ENCODE assay signal across 16 cellular contexts in the genomic region with DNA sequence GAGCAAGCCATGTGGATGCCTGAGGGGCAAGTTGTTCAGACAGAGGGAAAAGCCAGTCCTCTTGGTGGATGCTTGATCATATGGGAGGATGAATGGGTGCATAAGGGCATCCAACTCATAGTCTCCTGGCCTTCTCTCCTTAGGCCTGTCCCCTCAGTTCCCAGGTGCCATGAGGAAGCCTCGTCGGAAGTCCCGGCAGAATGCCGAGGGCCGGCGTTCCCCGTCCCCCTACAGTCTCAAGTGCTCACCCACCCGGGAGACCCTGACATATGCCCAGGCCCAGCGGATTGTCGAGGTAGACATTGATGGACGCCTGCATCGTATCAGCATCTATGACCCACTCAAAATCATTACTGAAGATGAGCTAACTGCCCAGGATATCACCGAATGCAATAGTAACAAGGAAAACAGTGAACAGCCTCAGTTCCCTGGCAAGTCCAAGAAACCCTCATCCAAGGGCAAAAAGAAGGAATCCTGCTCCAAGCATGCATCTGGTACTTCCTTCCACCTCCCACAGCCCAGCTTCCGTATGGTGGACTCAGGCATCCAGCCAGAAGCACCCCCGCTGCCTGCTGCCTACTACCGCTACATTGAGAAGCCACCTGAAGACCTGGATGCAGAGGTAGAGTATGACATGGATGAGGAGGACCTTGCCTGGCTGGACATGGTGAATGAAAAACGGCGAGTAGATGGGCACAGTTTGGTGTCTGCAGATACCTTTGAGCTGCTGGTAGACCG. TPM values are rescaled to one million over a fixed set of nuclear protein-coding genes. Genes with fewer than 3 reads are reported as not detected.
DNase-seq lines count a peak whose midpoint lies in the region; ATAC-seq and TF ChIP-seq lines count a peak whose summit lies in the region.
"Had no signal": no experiment of that assay in that cellular context is flagged by ENCODE, and none has a peak within 500 bp of the region (broad histone marks: within the 10 kb centered on the region; RNA-seq: fewer than 3 reads in every experiment).

No MANE protein-coding gene starts in this region.

- H2BK5ac ChIP-seq in trophoblast cell (ENCODE audit: low read depth, low read length, poor library complexity) = no peak overlapping the region

- no peak overlapping the region for H2AFZ ChIP-seq in trophoblast cell (ENCODE audit: insufficient read depth, low read length, poor library complexity)
- H2AFZ ChIP-seq: GM23248 had no signal

- WGBS in trophoblast cell (ENCODE audit: extremely low coverage, insufficient coverage, insufficient read length) = no CpG with 5 or more reads among the region's 19 CpGs

- peaks cover 4 to 16% of the 10 kb centered on the region in 2 experiments for H3K4me1 ChIP-seq in trophoblast cell (ENCODE audit: control insufficient read depth in 1 of 2, insufficient read depth in 2 of 2, low read length in 2 of 2)
- H3K4me1 ChIP-seq: Caco-2 had no signal

- intact Hi-C loops in CD4-positive, alpha-beta T cell (cut with DNase I, micrococcal nuclease) = no loop called here

- POLR2A ChIA-PET in CD4-positive, alpha-beta T cell (lab: Charles Lee) = no interaction called here

- H3K4me1 Mint-ChIP-seq in CD4-positive, alpha-beta T cell (ENCODE audit: low read depth) = peaks cover 90% of the 10 kb centered on the region
- peaks cover 28% of the 10 kb centered on the region for H3K4me1 Mint-ChIP-seq in endothelial cell (ENCODE audit: unreplicated experiment)
- H3K4me1 Mint-ChIP-seq in activated T-cell treated with anti-CD3 and anti-CD28 coated beads, Interleukin-2, amount 50 U/mL, for 72 hours (ENCODE audit: low read depth) = peaks cover 65% of the 10 kb centered on the region

- no peaks in the 10 kb centered on the region for H3K9me3 Mint-ChIP-seq in CD4-positive, alpha-beta T cell
- no peaks in the 10 kb centered on the region for H3K9me3 Mint-ChIP-seq in endothelial cell (ENCODE audit: unreplicated experiment)
- peaks cover 0 to 2% of the 10 kb centered on the region in 2 donors for H3K9me3 Mint-ChIP-seq in activated T-cell treated with anti-CD3 and anti-CD28 coated beads, Interleukin-2, amount 50 U/mL, for 72 hours

- no peak for TF ChIP-seq CTCF in CD4-positive, alpha-beta T cell (IDR thresholded peaks at IDR 0.05)
- TF ChIP-seq CTCF in endothelial cell (IDR thresholded peaks at IDR 0.05; ENCODE audit: unreplicated experiment) = no peak

- H3K27ac Mint-ChIP-seq in CD4-positive, alpha-beta T cell = no peak overlapping the region
- no peak overlapping the region for H3K27ac Mint-ChIP-seq in endothelial cell (ENCODE audit: unreplicated experiment)
- H3K27ac Mint-ChIP-seq in activated T-cell treated with anti-CD3 and anti-CD28 coated beads, Interleukin-2, amount 50 U/mL, for 72 hours = no peak overlapping the region
- H3K27ac Mint-ChIP-seq: B cell had no signal

- H3K79me1 ChIP-seq in trophoblast cell (ENCODE audit: low read length) = peaks cover 11% of the 10 kb centered on the region

- H3K4ac ChIP-seq in trophoblast cell (ENCODE audit: low read depth, low read length) = peak overlapping the region; percentile 44

- no peak overlapping the region for H3K4me2 ChIP-seq in trophoblast cell (ENCODE audit: low read length)

- H3K4me3 ChIP-seq in H7 (ENCODE audit: insufficient read depth, low read depth, low read length) (no peak overlapping the region), trophoblast cell (ENCODE audit: low read depth, low read length) (peak overlapping the region; percentile 26)
- H3K4me3 ChIP-seq: GM23248, K562 had no signal

- H3K9ac ChIP-seq in trophoblast cell (ENCODE audit: low read length) = no peak overlapping the region
- H3K9ac ChIP-seq: GM23248 had no signal

- H3K23ac ChIP-seq in trophoblast cell (ENCODE audit: low read length) = no peak overlapping the region

- H2AK5ac ChIP-seq in trophoblast cell (ENCODE audit: low read length) = no peak overlapping the region

- H2BK12ac ChIP-seq in trophoblast cell (ENCODE audit: low read length) = no peak overlapping the region

- no peak overlapping the region for H4K12ac ChIP-seq in trophoblast cell (ENCODE audit: low read depth, low read length)

- H3K36me3 ChIP-seq in H7 (replicated peaks; ENCODE audit: control insufficient read depth, insufficient read depth, low read length) (peaks cover 28% of the 10 kb centered on the region), trophoblast cell (ENCODE audit: control insufficient read depth in 1 of 2, insufficient read depth in 2 of 2, low read length in 2 of 2) (peaks cover 27 to 50% of the 10 kb centered on the region in 2 experiments)

- no peak overlapping the region for H3K18ac ChIP-seq in trophoblast cell (ENCODE audit: low read length)

- no peaks in the 10 kb centered on the region for H3K27me3 ChIP-seq in CD4-positive, alpha-beta T cell (ENCODE audit: control insufficient read depth, insufficient read depth, low read length)
- H3K27me3 ChIP-seq in H7 (ENCODE audit: control insufficient read depth, insufficient read depth, low read length) (no peaks in the 10 kb centered on the region), trophoblast cell (ENCODE audit: insufficient read depth, low read length) (no peaks in the 10 kb centered on the region)

- no peaks in the 10 kb centered on the region for H3K9me3 ChIP-seq in CD4-positive, alpha-beta T cell (ENCODE audit: control insufficient read depth, low read length)
- H3K9me3 ChIP-seq in trophoblast cell (ENCODE audit: insufficient read depth, low read depth, low read length) = no peaks in the 10 kb centered on the region
- H3K9me3 ChIP-seq: Caco-2 had no signal

- H3K79me2 ChIP-seq in trophoblast cell (ENCODE audit: control insufficient read depth, insufficient read depth, low read length, poor library complexity) = peaks cover 9% of the 10 kb centered on the region

- H3K27me3 Mint-ChIP-seq in CD4-positive, alpha-beta T cell = no peaks in the 10 kb centered on the region
- peaks cover 6% of the 10 kb centered on the region for H3K27me3 Mint-ChIP-seq in endothelial cell (ENCODE audit: unreplicated experiment)
- no peaks in the 10 kb centered on the region for H3K27me3 Mint-ChIP-seq in activated T-cell treated with anti-CD3 and anti-CD28 coated beads, Interleukin-2, amount 50 U/mL, for 72 hours (ENCODE audit: low read depth)
- H3K27me3 Mint-ChIP-seq: B cell; CD4-positive, CD25-positive, alpha-beta regulatory T cell had no signal

- no peak for ATAC-seq in CD4-positive, alpha-beta T cell (ENCODE audit: poor library complexity)
- no peak for ATAC-seq in left lobe of liver
- no peak for ATAC-seq in activated T-cell treated with anti-CD3 and anti-CD28 coated beads, Interleukin-2, amount 50 U/mL, for 72 hours (replicated peaks in 1 of 2)
- ATAC-seq: K562 had no signal

- peaks cover 55% of the 10 kb centered on the region for H3K36me3 Mint-ChIP-seq in CD4-positive, alpha-beta T cell (ENCODE audit: low read depth)
- H3K36me3 Mint-ChIP-seq in endothelial cell (ENCODE audit: low read depth, unreplicated experiment) = peaks cover 51% of the 10 kb centered on the region
- H3K36me3 Mint-ChIP-seq in activated T-cell treated with anti-CD3 and anti-CD28 coated beads, Interleukin-2, amount 50 U/mL, for 72 hours (ENCODE audit: insufficient read depth in 2 of 2) = peaks cover 8 to 22% of the 10 kb centered on the region in 2 donors

- DNase-seq in CD4-positive, alpha-beta T cell = no peak
- DNase-seq in H7 (peak; percentile 4), endothelial cell (ENCODE audit: low spot score) (no peak), trophoblast cell (no peak), NOMO-1 treated with dmso at 0.1 percent for 144 hours (lab: John Stamatoyannopoulos, UW; ENCODE audit: unreplicated experiment) (no peak), left lobe of liver (ENCODE audit: low spot score) (no peak)
- DNase-seq in activated T-cell treated with anti-CD3 and anti-CD28 coated beads, Interleukin-2, amount 50 U/mL, for 72 hours = no peak
- DNase-seq: Caco-2; CD4-positive, CD25-positive, alpha-beta regulatory T cell; GDM1; GM23248; HCEC 1CT; IMR-90 had no signal

- no peak overlapping the region for H4K8ac ChIP-seq in trophoblast cell (ENCODE audit: low read depth, low read length)

- no peak overlapping the region for H3K14ac ChIP-seq in trophoblast cell (ENCODE audit: low read length)

- CTCF ChIA-PET in CD4-positive, alpha-beta T cell (lab: Charles Lee) = no interaction called here

- H4K91ac ChIP-seq in trophoblast cell (ENCODE audit: low read depth, low read length) = no peak overlapping the region

- peak overlapping the region; percentile 56 for H3K4me3 Mint-ChIP-seq in CD4-positive, alpha-beta T cell
- peak overlapping the region; percentile 47 for H3K4me3 Mint-ChIP-seq in endothelial cell (ENCODE audit: unreplicated experiment)
- H3K4me3 Mint-ChIP-seq in activated T-cell treated with anti-CD3 and anti-CD28 coated beads, Interleukin-2, amount 50 U/mL, for 72 hours = no peak overlapping the region
- H3K4me3 Mint-ChIP-seq: B cell had no signal

- H2BK120ac ChIP-seq in trophoblast cell (ENCODE audit: insufficient read depth, low read length, poor library complexity) = no peak overlapping the region

- no peak overlapping the region for H3K27ac ChIP-seq in CD4-positive, alpha-beta T cell (ENCODE audit: low read depth, low read length)
- H3K27ac ChIP-seq in trophoblast cell (ENCODE audit: low read depth, low read length) = no peak overlapping the region
- H3K27ac ChIP-seq: GM23248, HL-60 had no signal

RNA-seq across cellular contexts. Expression of gene BRPF3, which starts 3.8 kb away (rescaled TPM):
- 10 to 100 TPM; 39.0 to 41.6 TPM for total RNA-seq in CD4-positive, alpha-beta T cell
- 12.7 and 15.6 TPM in 2 replicates for total RNA-seq in H7 (2014; rRNA removed; shearing (Covaris generic))
- 37.6 TPM for total RNA-seq in endothelial cell (ENCODE audit: unreplicated experiment)
- polyA plus RNA-seq in trophoblast cell (2013) = 28.1 and 28.4 TPM in 2 replicates
- total RNA-seq in left lobe of liver = 18.4 TPM
- total RNA-seq in activated T-cell treated with anti-CD3 and anti-CD28 coated beads, Interleukin-2, amount 50 U/mL, for 72 hours = 10 to 100 TPM; 24.4 to 26.8 TPM

Comparison
In these comparisons a context has a peak if more than half of its experiments do, and no peak if none do; other contexts are left out.
1. H3K4me3 Mint-ChIP-seq: peak in CD4-positive, alpha-beta T cell (single experiment) and endothelial cell (single experiment); none in activated T-cell treated with anti-CD3 and anti-CD28 coated beads, Interleukin-2, amount 50 U/mL, for 72 hours (0 of 2).